ENCODE assay signal across 9 cellular contexts in the genomic region with DNA sequence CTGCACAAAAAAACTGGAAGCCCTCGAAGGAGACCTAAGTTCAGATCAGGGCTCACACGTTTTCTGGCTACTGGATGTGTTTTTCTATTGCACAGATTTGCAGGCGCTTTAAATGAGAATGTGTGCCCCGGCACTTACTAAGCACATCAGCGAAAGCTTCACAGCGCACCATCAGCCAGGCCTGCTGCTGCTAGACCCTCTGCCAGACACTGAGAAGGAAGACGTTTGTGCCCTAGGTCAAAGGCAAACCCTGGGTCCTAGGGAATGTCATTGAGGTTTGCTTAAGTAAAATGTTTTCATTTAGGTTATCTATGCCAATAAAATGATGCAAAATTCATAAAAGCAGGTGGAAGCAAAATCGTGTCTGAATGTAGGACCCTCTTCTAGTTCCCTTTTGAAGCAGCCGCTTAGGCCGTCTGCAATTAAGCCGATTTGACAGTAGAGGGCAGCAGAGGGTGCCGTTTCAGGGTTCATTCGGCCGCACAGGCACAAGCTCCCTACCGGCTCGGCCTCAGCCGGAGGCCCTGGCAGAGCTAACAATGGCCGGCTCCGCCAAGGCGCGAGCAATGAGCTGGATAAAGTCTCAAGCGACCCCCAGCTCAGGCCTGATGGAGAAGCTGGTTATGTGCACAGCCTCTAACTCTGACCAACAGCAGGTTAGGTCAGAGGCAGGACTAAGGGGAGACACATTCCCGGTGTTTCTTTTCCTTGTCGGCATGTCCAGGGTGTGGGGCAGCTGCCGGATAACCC.
DNase-seq lines count a peak whose midpoint lies in the region; ATAC-seq, FAIRE-seq and TF ChIP-seq lines count a peak whose summit lies in the region.
"Had no signal": no experiment of that assay in that cellular context is flagged by ENCODE, and none has a peak within 500 bp of the region (broad histone marks: within the 10 kb centered on the region; RNA-seq: fewer than 3 reads in every experiment).

No MANE protein-coding gene starts in this region.

- no peaks in the 10 kb centered on the region for H3K4me1 Mint-ChIP-seq in Calu3 (ENCODE audit: low read depth, unreplicated experiment)
- no peaks in the 10 kb centered on the region for H3K4me1 Mint-ChIP-seq in activated T-helper 1 cell treated with anti-CD3 and anti-CD28 coated beads, Interleukin-12 subunit alpha, Interleukin-12 subunit beta, Interleukin-2, Interleukin-4 antibody, amounts not matched to agents 30 ng/mL and 10 ng/mL and 1 ng/mL, durations not matched to agents 14 hours and 24 hours and 36 hours (ENCODE audit: low read depth)

- intact Hi-C loops in Calu3 (cut with micrococcal nuclease; ENCODE audit: unreplicated experiment) = loop anchor here (2.0 to 10.0 kb wide), 3 partner anchors 283 to 653 kb away; no protein-coding TSS in a partner anchor
- intact Hi-C loops in activated T-helper 1 cell treated with anti-CD3 and anti-CD28 coated beads, Interleukin-12 subunit alpha, Interleukin-12 subunit beta, Interleukin-2, Interleukin-4 antibody, amounts not matched to agents 30 ng/mL and 10 ng/mL and 1 ng/mL, durations not matched to agents 14 hours and 24 hours and 36 hours (cut with micrococcal nuclease) = loop anchor here (1.0 to 5.0 kb wide), 4 partner anchors 281 to 915 kb away; partner anchors contain the start of gene THBD

- BruUV-seq in Calu3 (replicated peaks; lab: Mats Ljungman, UMichigan) = no TSS peak

- peak; percentile 36 for DNase-seq in Calu3
- peak; percentile 31 for DNase-seq in KG1 (lab: John Stamatoyannopoulos, UW)
- peak; percentile 87 for DNase-seq in OCI-M1 (lab: John Stamatoyannopoulos, UW)
- peak; percentile 33 for DNase-seq in activated T-helper 1 cell treated with anti-CD3 and anti-CD28 coated beads, Interleukin-12 subunit alpha, Interleukin-12 subunit beta, Interleukin-2, Interleukin-4 antibody, amounts not matched to agents 30 ng/mL and 10 ng/mL and 1 ng/mL, durations not matched to agents 14 hours and 24 hours and 36 hours (ENCODE audit: low spot score)
- DNase-seq in frontal cortex (ENCODE audit: low spot score in 2 of 2) = peak; percentile 22 to 79
- peak; percentile 14 for DNase-seq in non-pigmented ciliary epithelial cell (ENCODE audit: low read depth)
- no peak for DNase-seq in thoracic aorta (ENCODE audit: low spot score)

- no peaks in the 10 kb centered on the region for H3K36me3 ChIP-seq in thoracic aorta

- H3K27me3 ChIP-seq in thoracic aorta (replicated peaks; ENCODE audit: insufficient read depth) = no peaks in the 10 kb centered on the region

- peak overlapping the region; percentile 56 for H3K4me3 ChIP-seq in thoracic aorta

- H3K4me3 Mint-ChIP-seq in Calu3 (ENCODE audit: low read depth, unreplicated experiment) = no peak overlapping the region
- no peak overlapping the region for H3K4me3 Mint-ChIP-seq in activated T-helper 1 cell treated with anti-CD3 and anti-CD28 coated beads, Interleukin-12 subunit alpha, Interleukin-12 subunit beta, Interleukin-2, Interleukin-4 antibody, amounts not matched to agents 30 ng/mL and 10 ng/mL and 1 ng/mL, durations not matched to agents 14 hours and 24 hours and 36 hours

- H3K9me3 ChIP-seq in thoracic aorta = no peaks in the 10 kb centered on the region

- H3K9me3 Mint-ChIP-seq in Calu3 (ENCODE audit: low read depth, unreplicated experiment) = no peaks in the 10 kb centered on the region
- no peaks in the 10 kb centered on the region for H3K9me3 Mint-ChIP-seq in activated T-helper 1 cell treated with anti-CD3 and anti-CD28 coated beads, Interleukin-12 subunit alpha, Interleukin-12 subunit beta, Interleukin-2, Interleukin-4 antibody, amounts not matched to agents 30 ng/mL and 10 ng/mL and 1 ng/mL, durations not matched to agents 14 hours and 24 hours and 36 hours

- H3K36me3 Mint-ChIP-seq in Calu3 (ENCODE audit: insufficient read depth, unreplicated experiment) = no peaks in the 10 kb centered on the region
- no peaks in the 10 kb centered on the region for H3K36me3 Mint-ChIP-seq in activated T-helper 1 cell treated with anti-CD3 and anti-CD28 coated beads, Interleukin-12 subunit alpha, Interleukin-12 subunit beta, Interleukin-2, Interleukin-4 antibody, amounts not matched to agents 30 ng/mL and 10 ng/mL and 1 ng/mL, durations not matched to agents 14 hours and 24 hours and 36 hours (ENCODE audit: low read depth)

- no peaks in the 10 kb centered on the region for H3K27me3 Mint-ChIP-seq in Calu3 (ENCODE audit: unreplicated experiment)
- peaks cover 2% of the 10 kb centered on the region for H3K27me3 Mint-ChIP-seq in activated T-helper 1 cell treated with anti-CD3 and anti-CD28 coated beads, Interleukin-12 subunit alpha, Interleukin-12 subunit beta, Interleukin-2, Interleukin-4 antibody, amounts not matched to agents 30 ng/mL and 10 ng/mL and 1 ng/mL, durations not matched to agents 14 hours and 24 hours and 36 hours (ENCODE audit: insufficient read depth)

- H3K27ac Mint-ChIP-seq in Calu3 (ENCODE audit: unreplicated experiment) = no peak overlapping the region
- H3K27ac Mint-ChIP-seq in activated T-helper 1 cell treated with anti-CD3 and anti-CD28 coated beads, Interleukin-12 subunit alpha, Interleukin-12 subunit beta, Interleukin-2, Interleukin-4 antibody, amounts not matched to agents 30 ng/mL and 10 ng/mL and 1 ng/mL, durations not matched to agents 14 hours and 24 hours and 36 hours = no peak overlapping the region

- CTCF ChIA-PET in Calu3 (lab: Charles Lee) = interaction anchor here (0.7 to 1.0 kb wide), 4 partner anchors 283 to 648 kb away, joined by 3 to 5 read pairs (median 5); no protein-coding TSS in a partner anchor

- no peak for FAIRE-seq in frontal cortex (lab: Jason Lieb, UNC)
- FAIRE-seq: TTC549 had no signal

- H3K4me1 ChIP-seq in thoracic aorta (ENCODE audit: control insufficient read depth in 1 of 2, low read depth in 2 of 2) = peaks cover 0 to 18% of the 10 kb centered on the region in 2 donors

- ATAC-seq in GM21529 (IDR thresholded peaks at IDR 0.05; ENCODE audit: unreplicated experiment) (peak; percentile 88), thoracic aorta (ENCODE audit: insufficient number of reproducible peaks, low FRiP score, low read depth) (peak; percentile 75)

- peak; percentile 30 for TF ChIP-seq CTCF in Calu3 (IDR thresholded peaks at IDR 0.05; ENCODE audit: unreplicated experiment)
- peak; percentile 94 for TF ChIP-seq CTCF in thoracic aorta (IDR thresholded peaks at IDR 0.05)

- no peak overlapping the region for H3K27ac ChIP-seq in thoracic aorta
